7 cellular contexts compared by ENCODE assay signal in genomic region chr11:3512666-3513065, GRCh38.
DNase-seq lines count a peak whose midpoint lies in the region; ATAC-seq and TF ChIP-seq lines count a peak whose summit lies in the region.
"Not testable (repeated sequence)": the region's sequence is repeated elsewhere in the genome, so short reads cannot be mapped to it uniquely, and the experiment has no call there.

No MANE protein-coding gene starts in this region.

- not testable (repeated sequence) for H2BK5ac ChIP-seq in H9 (ENCODE audit: insufficient read length, low read length)

- not testable (repeated sequence) for H3K23ac ChIP-seq in H9 (ENCODE audit: insufficient read length, low read depth, low read length)

- no CpG with 5 or more reads among the region's 7 CpGs for WGBS in H9 (ENCODE audit: extremely low coverage, insufficient read length, low lambda C conversion rate)
- 29 to 51% methylated on average over 2 to 3 of the region's 7 CpGs for WGBS in mesodermal cell (ENCODE audit: insufficient coverage in 2 of 2), 2 experiments

- H3K4me1 Mint-ChIP-seq in H9: peaks cover 39 to 47% of the 10 kb centered on the region in 2 experiments
- peaks cover 49% of the 10 kb centered on the region for H3K4me1 Mint-ChIP-seq in T-helper 17 cell
- H3K4me1 Mint-ChIP-seq in activated CD8-positive, alpha-beta memory T cell treated with anti-CD3 and anti-CD28 coated beads, Interleukin-2, amount 10 ng/mL, durations not matched to agents 7 days and 5 days: peaks cover 15% of the 10 kb centered on the region

- not testable (repeated sequence) for H3K56ac ChIP-seq in H9 (ENCODE audit: insufficient read length, low read depth, low read length)

- not testable (repeated sequence) for H3K79me1 ChIP-seq in H9 (ENCODE audit: insufficient read depth, low read depth, low read length, poor library complexity, severe bottlenecking)

- not testable (repeated sequence) for H3K4me1 ChIP-seq in H9 (ENCODE audit: insufficient read depth, low read length); endocrine pancreas (ENCODE audit: control insufficient read depth, insufficient read depth, low read length); mesodermal cell (ENCODE audit: control insufficient read depth, insufficient read depth, low read length, poor library complexity, severe bottlenecking); parathyroid adenoma

- not testable (repeated sequence) for H3K27me3 Mint-ChIP-seq in H9 (ENCODE audit: low read depth); T-helper 17 cell
- peaks cover 15% of the 10 kb centered on the region for H3K27me3 Mint-ChIP-seq in activated CD8-positive, alpha-beta memory T cell treated with anti-CD3 and anti-CD28 coated beads, Interleukin-2, amount 10 ng/mL, durations not matched to agents 7 days and 5 days

- not testable (repeated sequence) for H3K23me2 ChIP-seq in H9 (ENCODE audit: insufficient read length, low read depth, low read length, poor library complexity, severe bottlenecking)

- peak overlapping the region; percentile 61 for H2BK120ac ChIP-seq in H9 (ENCODE audit: low read depth, low read length, poor library complexity, severe bottlenecking)

- H3K9ac ChIP-seq in H9 (ENCODE audit: extremely low read depth, insufficient read length, low read length); endocrine pancreas (ENCODE audit: control insufficient read depth, insufficient read depth, low read length); parathyroid adenoma: not testable (repeated sequence)

- H4K5ac ChIP-seq in H9 (ENCODE audit: insufficient read length, low read depth, low read length): not testable (repeated sequence)

- H4K91ac ChIP-seq in H9 (ENCODE audit: insufficient read length, low read depth, low read length): not testable (repeated sequence)

- H3K9me3 ChIP-seq in H9 (ENCODE audit: control insufficient read depth, low read depth, low read length); T-helper 17 cell (ENCODE audit: control insufficient read depth, low read length, poor library complexity, severe bottlenecking); endocrine pancreas (ENCODE audit: control insufficient read depth, low read length); mesodermal cell (ENCODE audit: control insufficient read depth, low read length); parathyroid adenoma (ENCODE audit: control insufficient read depth, low read length): not testable (repeated sequence)

- H4K8ac ChIP-seq in H9 (replicated peaks; ENCODE audit: insufficient read length, low read depth, low read length): not testable (repeated sequence)

- H3K18ac ChIP-seq in H9 (ENCODE audit: insufficient read length, low read depth, low read length): not testable (repeated sequence)

- H2AFZ ChIP-seq in H9 (ENCODE audit: low read length); parathyroid adenoma: not testable (repeated sequence)

- H3K79me2 ChIP-seq in H9 (ENCODE audit: insufficient read depth, low read length); parathyroid adenoma: not testable (repeated sequence)

- H3K4me3 ChIP-seq in endocrine pancreas (ENCODE audit: control insufficient read depth, insufficient read depth, low read length): peak overlapping the region; percentile 14
- H3K4me3 ChIP-seq in mesodermal cell (ENCODE audit: extremely low read depth, insufficient read depth, low read length, poor library complexity, severe bottlenecking); parathyroid adenoma (ENCODE audit: low read depth, low read length): not testable (repeated sequence)

- H3K36me3 Mint-ChIP-seq in H9 (ENCODE audit: insufficient read depth in 1 of 3, low read depth in 3 of 3); T-helper 17 cell (ENCODE audit: low read depth); activated CD8-positive, alpha-beta memory T cell treated with anti-CD3 and anti-CD28 coated beads, Interleukin-2, amount 10 ng/mL, durations not matched to agents 7 days and 5 days; activated naive CD4-positive, alpha-beta T cell treated with anti-CD3 and anti-CD28 coated beads, Interleukin-2, amount 50 U/mL, for 72 hours: not testable (repeated sequence)

- H2BK15ac ChIP-seq in H9 (ENCODE audit: low read depth, low read length): not testable (repeated sequence)

- H3T11ph ChIP-seq in H9 (ENCODE audit: low read length): not testable (repeated sequence)

- not testable (repeated sequence) for H2AK5ac ChIP-seq in H9 (ENCODE audit: insufficient read length, low read length)

- H2BK20ac ChIP-seq in H9 (ENCODE audit: low read depth, low read length, poor library complexity, severe bottlenecking): not testable (repeated sequence)

- H3K14ac ChIP-seq in H9 (ENCODE audit: insufficient read depth, low read length): not testable (repeated sequence)

- TF ChIP-seq CTCF in H9 (conservative IDR thresholded peaks at IDR 0.05); parathyroid adenoma (IDR thresholded peaks at IDR 0.05): not testable (repeated sequence)

- not testable (repeated sequence) for H3K4me3 Mint-ChIP-seq in H9
- H3K4me3 Mint-ChIP-seq in T-helper 17 cell: peak overlapping the region; percentile 93
- H3K4me3 Mint-ChIP-seq in activated CD8-positive, alpha-beta memory T cell treated with anti-CD3 and anti-CD28 coated beads, Interleukin-2, amount 10 ng/mL, durations not matched to agents 7 days and 5 days: peak overlapping the region; percentile 45

- H3K27ac Mint-ChIP-seq in H9 (0 out of 7 replicates have a peak overlapping the region, but pooled peaks of 1 of the 3 experiments have one; percentile 41), T-helper 17 cell (peak overlapping the region; percentile 100)
- peak overlapping the region; percentile 69 for H3K27ac Mint-ChIP-seq in activated CD8-positive, alpha-beta memory T cell treated with anti-CD3 and anti-CD28 coated beads, Interleukin-2, amount 10 ng/mL, durations not matched to agents 7 days and 5 days
- peak overlapping the region; percentile 75 to 88 for H3K27ac Mint-ChIP-seq in activated naive CD4-positive, alpha-beta T cell treated with anti-CD3 and anti-CD28 coated beads, Interleukin-2, amount 50 U/mL, for 72 hours

- not testable (repeated sequence) for DNase-seq in H9; T-helper 17 cell; activated CD8-positive, alpha-beta memory T cell treated with anti-CD3 and anti-CD28 coated beads, Interleukin-2, amount 10 ng/mL, durations not matched to agents 7 days and 5 days; activated naive CD4-positive, alpha-beta T cell treated with anti-CD3 and anti-CD28 coated beads, Interleukin-2, amount 50 U/mL, for 72 hours (ENCODE audit: low spot score in 2 of 2)

- H3K4me2 ChIP-seq in H9 (ENCODE audit: insufficient read depth, insufficient read length, low read length); parathyroid adenoma (ENCODE audit: low read length): not testable (repeated sequence)

- H3K9me3 Mint-ChIP-seq in H9; activated CD8-positive, alpha-beta memory T cell treated with anti-CD3 and anti-CD28 coated beads, Interleukin-2, amount 10 ng/mL, durations not matched to agents 7 days and 5 days (ENCODE audit: low read depth); activated naive CD4-positive, alpha-beta T cell treated with anti-CD3 and anti-CD28 coated beads, Interleukin-2, amount 50 U/mL, for 72 hours: not testable (repeated sequence)

- not testable (repeated sequence) for H3K4ac ChIP-seq in H9 (ENCODE audit: low read depth, low read length)

- H3K36me3 ChIP-seq in endocrine pancreas (ENCODE audit: control insufficient read depth, insufficient read depth, low read length); mesodermal cell (ENCODE audit: control insufficient read depth, insufficient read depth, low read length); parathyroid adenoma (ENCODE audit: control insufficient read depth, insufficient read depth, low read length): not testable (repeated sequence)

- not testable (repeated sequence) for ATAC-seq in T-helper 17 cell; activated CD8-positive, alpha-beta memory T cell treated with anti-CD3 and anti-CD28 coated beads, Interleukin-2, amount 10 ng/mL, durations not matched to agents 7 days and 5 days; activated naive CD4-positive, alpha-beta T cell treated with anti-CD3 and anti-CD28 coated beads, Interleukin-2, amount 50 U/mL, for 72 hours

- H3K27ac ChIP-seq in H9 (ENCODE audit: insufficient read length, low read depth, low read length): not testable (repeated sequence)
- H3K27ac ChIP-seq in mesodermal cell (ENCODE audit: low read depth, low read length, severe bottlenecking): peak overlapping the region; percentile 6
- peak overlapping the region; percentile 94 for H3K27ac ChIP-seq in parathyroid adenoma

- CTCF ChIA-PET in activated CD8-positive, alpha-beta memory T cell treated with anti-CD3 and anti-CD28 coated beads, Interleukin-2, amount 10 ng/mL, durations not matched to agents 7 days and 5 days (lab: Charles Lee): not testable (repeated sequence)

- H3K27me3 ChIP-seq in H9 (ENCODE audit: insufficient read depth, low read length); endocrine pancreas (ENCODE audit: control insufficient read depth, insufficient read depth, low read length); parathyroid adenoma (ENCODE audit: control insufficient read depth, insufficient read depth, low read length): not testable (repeated sequence)

- not testable (repeated sequence) for H4K20me1 ChIP-seq in H9 (ENCODE audit: control insufficient read depth, insufficient read depth, insufficient read length)

- H2BK12ac ChIP-seq in H9 (ENCODE audit: insufficient read length, low read depth, low read length): not testable (repeated sequence)
